Comparison of ENCODE assay signal across 9 cellular contexts in the genomic region with DNA sequence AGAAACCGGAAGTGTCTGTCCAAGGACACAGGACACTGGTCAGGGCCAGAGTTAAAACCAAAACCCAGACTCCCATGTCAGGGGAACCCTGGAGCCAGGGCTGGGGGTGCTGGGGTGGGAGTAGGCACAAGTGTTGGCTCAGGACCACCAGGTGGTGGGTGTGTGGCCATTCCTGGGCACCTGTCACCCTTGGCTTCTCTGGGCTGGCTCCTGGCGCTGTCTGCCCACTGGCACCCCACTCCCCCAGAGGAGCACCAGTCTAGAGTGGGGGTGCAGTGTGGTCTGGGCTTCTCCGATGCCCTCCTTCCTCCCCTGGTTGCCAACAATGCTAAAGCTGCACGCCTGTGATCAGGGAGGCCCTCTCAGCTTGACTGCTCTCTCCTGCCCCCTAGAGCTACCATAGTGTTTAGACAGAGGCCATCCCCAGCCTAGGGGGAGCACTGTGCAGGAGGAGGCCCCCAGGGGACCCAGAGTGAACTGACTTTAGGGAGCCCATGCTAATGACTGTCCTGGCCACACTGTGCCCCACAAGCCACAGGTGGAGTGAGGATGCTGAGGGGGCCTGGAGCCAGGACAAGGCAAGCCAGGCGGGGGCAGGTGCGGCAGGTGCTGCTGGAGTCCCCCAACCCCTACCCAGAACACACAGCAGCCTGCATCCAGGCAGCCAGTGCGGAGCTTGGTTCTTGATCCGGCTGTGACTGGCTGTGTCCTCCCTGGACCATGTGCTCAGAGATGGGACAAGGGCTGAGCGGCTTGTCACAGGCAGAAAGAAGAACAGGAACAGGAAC. TPM values are rescaled to one million over a fixed set of nuclear protein-coding genes. Genes with fewer than 3 reads are reported as not detected.
DNase-seq lines count a peak whose midpoint lies in the region; ATAC-seq and TF ChIP-seq lines count a peak whose summit lies in the region.
"Had no signal": no experiment of that assay in that cellular context is flagged by ENCODE, and none has a peak within 500 bp of the region (broad histone marks: within the 10 kb centered on the region; RNA-seq: fewer than 3 reads in every experiment).

No MANE protein-coding gene starts in this region.

- intact Hi-C loops in PC-3 (cut with micrococcal nuclease) = no loop called here

- H3K36me3 ChIP-seq in PC-3 (ENCODE audit: low read depth, low read length) (no peaks in the 10 kb centered on the region), mesendoderm (ENCODE audit: control insufficient read depth, insufficient read depth, low read length) (no peaks in the 10 kb centered on the region)
- H3K36me3 ChIP-seq: thoracic aorta had no signal

- no peak overlapping the region for H3K4ac ChIP-seq in mesendoderm (ENCODE audit: low read depth, low read length)

- no peak for DNase-seq in AG10803 (ENCODE audit: low read depth)
- peak; percentile 80 for DNase-seq in GM10266 (ENCODE audit: extremely low spot score)
- DNase-seq in PC-3 = peak; percentile 48
- peak; percentile 8 to 24 for DNase-seq in cardiac fibroblast (ENCODE audit: low read depth in 2 of 2)
- peak; percentile 52 for DNase-seq in mesendoderm
- DNase-seq in NCI-H1092 (lab: John Stamatoyannopoulos, UW) = no peak

- H3K27me3 ChIP-seq in PC-3 (ENCODE audit: low read length) (no peaks in the 10 kb centered on the region), mesendoderm (ENCODE audit: insufficient read depth, low read length, poor library complexity) (no peaks in the 10 kb centered on the region)

- H3F3A ChIP-seq in PC-3 (ENCODE audit: low read length, unreplicated experiment) = no peaks in the 10 kb centered on the region

- H2AK5ac ChIP-seq in mesendoderm (ENCODE audit: low read length) = no peak overlapping the region

- no peak overlapping the region for H3K4me3 ChIP-seq in AG10803 (ENCODE audit: low read length)
- H3K4me3 ChIP-seq in PC-3 (ENCODE audit: low read length) = no peak overlapping the region
- H3K4me3 ChIP-seq in cardiac fibroblast (replicated peaks in 1 of 2; ENCODE audit: low read depth in 2 of 2, low read length in 2 of 2) = no peak overlapping the region
- H3K4me3 ChIP-seq in mesendoderm (ENCODE audit: low read length) = no peak overlapping the region
- H3K4me3 ChIP-seq: thoracic aorta had no signal

- no peaks in the 10 kb centered on the region for H3K79me1 ChIP-seq in mesendoderm (ENCODE audit: low read length)

- no CpG with 5 or more reads among the region's 9 CpGs for WGBS in mesendoderm (ENCODE audit: extremely low coverage, insufficient coverage, low lambda C conversion rate)

- H3K4me1 ChIP-seq in PC-3 (ENCODE audit: insufficient read depth, low read length) (no peaks in the 10 kb centered on the region; the same call in 1 of the 2 replicates), mesendoderm (ENCODE audit: control insufficient read depth, low read depth, low read length) (no peaks in the 10 kb centered on the region)

- no peak overlapping the region for H3K18ac ChIP-seq in mesendoderm (ENCODE audit: low read length)

- no peak overlapping the region for H4K8ac ChIP-seq in mesendoderm (ENCODE audit: low read depth, low read length)

- CTCF ChIA-PET in PC-3 (lab: Charles Lee) = no interaction called here

- H4K20me1 ChIP-seq in PC-3 (ENCODE audit: low read length) = no peaks in the 10 kb centered on the region

- H3K27ac ChIP-seq in PC-3 (ENCODE audit: low read length) (no peak overlapping the region), mesendoderm (ENCODE audit: low read depth, low read length) (no peak overlapping the region)
- H3K27ac ChIP-seq: thoracic aorta had no signal

- BruUV-seq in PC-3 (replicated peaks; lab: Mats Ljungman, UMichigan) = no TSS peak

- no peak overlapping the region for H2AFZ ChIP-seq in PC-3 (ENCODE audit: low read length)

- no peaks in the 10 kb centered on the region for H3K9me3 ChIP-seq in PC-3 (ENCODE audit: low read length)
- H3K9me3 ChIP-seq: thoracic aorta had no signal

- no peak overlapping the region for H2BK15ac ChIP-seq in mesendoderm (replicated peaks; ENCODE audit: low read depth)

- H4K5ac ChIP-seq in mesendoderm (ENCODE audit: low read length) = no peak overlapping the region

- ATAC-seq in HG02763 (IDR thresholded peaks at IDR 0.05; ENCODE audit: unreplicated experiment) = peak; percentile 48
- ATAC-seq in PC-3 = peak; percentile 62
- ATAC-seq in HG03045 (IDR thresholded peaks at IDR 0.05; ENCODE audit: unreplicated experiment) = no peak

- no peak overlapping the region for H3K23ac ChIP-seq in mesendoderm (ENCODE audit: low read length)

- no peak overlapping the region for H2BK120ac ChIP-seq in mesendoderm (ENCODE audit: low read depth, low read length)

- H3K9me2 ChIP-seq in PC-3 (replicated peaks; ENCODE audit: low read length) = no peaks in the 10 kb centered on the region

- H3K4me2 ChIP-seq in PC-3 (ENCODE audit: low read length) = no peak overlapping the region
- no peak overlapping the region for H3K4me2 ChIP-seq in mesendoderm (ENCODE audit: low read length)

- no peak overlapping the region for H3K9ac ChIP-seq in PC-3 (ENCODE audit: low read length)
- no peak overlapping the region for H3K9ac ChIP-seq in mesendoderm (ENCODE audit: low read length)

- POLR2A ChIA-PET in PC-3 (lab: Charles Lee; ENCODE audit: unreplicated experiment) = no interaction called here

- no peaks in the 10 kb centered on the region for H3K79me2 ChIP-seq in PC-3 (ENCODE audit: low read length)
- no peaks in the 10 kb centered on the region for H3K79me2 ChIP-seq in mesendoderm (ENCODE audit: control insufficient read depth, insufficient read depth, low read length)

- no peak overlapping the region for H3K56ac ChIP-seq in mesendoderm (ENCODE audit: low read length)

- H2BK5ac ChIP-seq in mesendoderm (ENCODE audit: low read length) = no peak overlapping the region

- TF ChIP-seq CTCF in AG10803 (conservative IDR thresholded peaks at IDR 0.05; ENCODE audit: low read length) (peak; percentile 44), GM10266 (IDR thresholded peaks at IDR 0.05; ENCODE audit: control insufficient read depth, insufficient read depth, low read depth, missing control alignments) (peak; percentile 61), PC-3 (conservative IDR thresholded peaks at IDR 0.05; ENCODE audit: low read depth, low read length) (peak; percentile 80), cardiac fibroblast (IDR thresholded peaks at IDR 0.05; ENCODE audit: low read depth, low read length) (peak; percentile 56)

RNA-seq across cellular contexts. Expression of a gene that starts 11.0 kb away (rescaled TPM):
- total RNA-seq in PC-3 (2014; rRNA removed) = not detected in 2 replicates
- 6.9 TPM for polyA plus RNA-seq in mesendoderm (2013, experiment 1 of 2)
- polyA plus RNA-seq in mesendoderm (2013, experiment 2 of 2) = 7.5 TPM
- total RNA-seq: thoracic aorta had no signal

Comparison
In these comparisons a context has a peak if more than half of its experiments do, and no peak if none do; other contexts are left out.
1. DNase-seq: peak in GM10266 (single experiment), PC-3 (single experiment), cardiac fibroblast (2 of 2) and mesendoderm (single experiment); none in AG10803 (single experiment) and NCI-H1092 (single experiment).
2. Peak in every context shown above with its lines, with median percentiles within 50 percentile points of each other: CTCF ChIP-seq.